1 cellular context compared by ENCODE assay signal in the genomic region with DNA sequence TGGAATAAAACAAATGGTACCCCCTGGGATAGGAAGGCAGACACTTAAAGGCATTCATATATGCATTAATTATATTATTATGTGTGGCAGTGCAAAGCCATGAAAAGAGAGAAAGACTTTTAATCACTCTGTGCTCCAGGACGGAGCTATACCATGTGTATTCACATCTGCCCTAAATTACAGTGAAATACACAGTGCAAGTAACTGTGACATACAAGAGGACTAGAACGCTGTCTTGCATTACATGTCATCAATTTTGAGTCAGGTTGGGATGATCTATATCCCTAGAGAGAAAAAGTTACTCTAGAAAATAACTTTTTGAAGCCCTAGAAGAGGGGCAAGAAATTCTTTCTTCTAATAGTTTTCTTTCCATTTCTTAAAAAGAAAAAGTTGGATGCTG.
TF ChIP-seq lines count a peak whose summit lies in the region.

No MANE protein-coding gene starts in this region.

TF ChIP-seq in GM12878, 131 proteins besides CTCF, POLR2A, EP300 and RAD21 (continued from another document):
- TF ChIP-seq, protein P1, sequence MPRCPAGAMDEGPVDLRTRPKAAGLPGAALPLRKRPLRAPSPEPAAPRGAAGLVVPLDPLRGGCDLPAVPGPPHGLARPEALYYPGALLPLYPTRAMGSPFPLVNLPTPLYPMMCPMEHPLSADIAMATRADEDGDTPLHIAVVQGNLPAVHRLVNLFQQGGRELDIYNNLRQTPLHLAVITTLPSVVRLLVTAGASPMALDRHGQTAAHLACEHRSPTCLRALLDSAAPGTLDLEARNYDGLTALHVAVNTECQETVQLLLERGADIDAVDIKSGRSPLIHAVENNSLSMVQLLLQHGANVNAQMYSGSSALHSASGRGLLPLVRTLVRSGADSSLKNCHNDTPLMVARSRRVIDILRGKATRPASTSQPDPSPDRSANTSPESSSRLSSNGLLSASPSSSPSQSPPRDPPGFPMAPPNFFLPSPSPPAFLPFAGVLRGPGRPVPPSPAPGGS (IDR thresholded peaks at IDR 0.05; ENCODE audit: borderline replicate concordance, insufficient read depth, low read depth, low read length, poor library complexity, severe bottlenecking) = no peak
- TF ChIP-seq, protein P2, sequence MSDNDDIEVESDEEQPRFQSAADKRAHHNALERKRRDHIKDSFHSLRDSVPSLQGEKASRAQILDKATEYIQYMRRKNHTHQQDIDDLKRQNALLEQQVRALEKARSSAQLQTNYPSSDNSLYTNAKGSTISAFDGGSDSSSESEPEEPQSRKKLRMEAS (IDR thresholded peaks at IDR 0.05; ENCODE audit: low read depth, low read length) = no peak
- TF ChIP-seq, protein P3, sequence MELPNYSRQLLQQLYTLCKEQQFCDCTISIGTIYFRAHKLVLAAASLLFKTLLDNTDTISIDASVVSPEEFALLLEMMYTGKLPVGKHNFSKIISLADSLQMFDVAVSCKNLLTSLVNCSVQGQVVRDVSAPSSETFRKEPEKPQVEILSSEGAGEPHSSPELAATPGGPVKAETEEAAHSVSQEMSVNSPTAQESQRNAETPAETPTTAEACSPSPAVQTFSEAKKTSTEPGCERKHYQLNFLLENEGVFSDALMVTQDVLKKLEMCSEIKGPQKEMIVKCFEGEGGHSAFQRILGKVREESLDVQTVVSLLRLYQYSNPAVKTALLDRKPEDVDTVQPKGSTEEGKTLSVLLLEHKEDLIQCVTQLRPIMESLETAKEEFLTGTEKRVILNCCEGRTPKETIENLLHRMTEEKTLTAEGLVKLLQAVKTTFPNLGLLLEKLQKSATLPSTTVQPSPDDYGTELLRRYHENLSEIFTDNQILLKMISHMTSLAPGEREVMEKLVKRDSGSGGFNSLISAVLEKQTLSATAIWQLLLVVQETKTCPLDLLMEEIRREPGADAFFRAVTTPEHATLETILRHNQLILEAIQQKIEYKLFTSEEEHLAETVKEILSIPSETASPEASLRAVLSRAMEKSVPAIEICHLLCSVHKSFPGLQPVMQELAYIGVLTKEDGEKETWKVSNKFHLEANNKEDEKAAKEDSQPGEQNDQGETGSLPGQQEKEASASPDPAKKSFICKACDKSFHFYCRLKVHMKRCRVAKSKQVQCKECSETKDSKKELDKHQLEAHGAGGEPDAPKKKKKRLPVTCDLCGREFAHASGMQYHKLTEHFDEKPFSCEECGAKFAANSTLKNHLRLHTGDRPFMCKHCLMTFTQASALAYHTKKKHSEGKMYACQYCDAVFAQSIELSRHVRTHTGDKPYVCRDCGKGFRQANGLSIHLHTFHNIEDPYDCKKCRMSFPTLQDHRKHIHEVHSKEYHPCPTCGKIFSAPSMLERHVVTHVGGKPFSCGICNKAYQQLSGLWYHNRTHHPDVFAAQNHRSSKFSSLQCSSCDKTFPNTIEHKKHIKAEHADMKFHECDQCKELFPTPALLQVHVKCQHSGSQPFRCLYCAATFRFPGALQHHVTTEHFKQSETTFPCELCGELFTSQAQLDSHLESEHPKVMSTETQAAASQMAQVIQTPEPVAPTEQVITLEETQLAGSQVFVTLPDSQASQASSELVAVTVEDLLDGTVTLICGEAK (IDR thresholded peaks at IDR 0.05; ENCODE audit: borderline replicate concordance) = no peak
- TF ChIP-seq CREB1 (IDR thresholded peaks at IDR 0.05; ENCODE audit: low read depth) (no peak), TCF12 (IDR thresholded peaks at IDR 0.05; ENCODE audit: low read depth, low read length) (no peak), CREM (IDR thresholded peaks at IDR 0.05; ENCODE audit: low read depth) (no peak), SUZ12 (IDR thresholded peaks at IDR 0.05; ENCODE audit: unreplicated experiment) (no peak), EZH2 (IDR thresholded peaks at IDR 0.05; ENCODE audit: borderline replicate concordance, control insufficient read depth, low read depth, low read length) (no peak), IKZF1 (conservative IDR thresholded peaks at IDR 0.05) (no peak), ETV6 (conservative IDR thresholded peaks at IDR 0.05 in 1 of 2, IDR thresholded peaks at IDR 0.05 in 1 of 2; ENCODE audit: borderline replicate concordance in 1 of 2, low read depth in 1 of 2) (no peak), NFIC (IDR thresholded peaks at IDR 0.05; ENCODE audit: low read depth, low read length) (no peak), TAF1 (IDR thresholded peaks at IDR 0.05; ENCODE audit: borderline replicate concordance, low read depth, low read length) (no peak), POLR2AphosphoS5 (IDR thresholded peaks at IDR 0.05; ENCODE audit: low read length) (no peak), EGR1 (IDR thresholded peaks at IDR 0.05; ENCODE audit: borderline replicate concordance in 1 of 2, low read depth in 2 of 2, low read length in 2 of 2) (no peak), YBX1 (IDR thresholded peaks at IDR 0.05) (no peak)
- TF ChIP-seq, protein P4, sequence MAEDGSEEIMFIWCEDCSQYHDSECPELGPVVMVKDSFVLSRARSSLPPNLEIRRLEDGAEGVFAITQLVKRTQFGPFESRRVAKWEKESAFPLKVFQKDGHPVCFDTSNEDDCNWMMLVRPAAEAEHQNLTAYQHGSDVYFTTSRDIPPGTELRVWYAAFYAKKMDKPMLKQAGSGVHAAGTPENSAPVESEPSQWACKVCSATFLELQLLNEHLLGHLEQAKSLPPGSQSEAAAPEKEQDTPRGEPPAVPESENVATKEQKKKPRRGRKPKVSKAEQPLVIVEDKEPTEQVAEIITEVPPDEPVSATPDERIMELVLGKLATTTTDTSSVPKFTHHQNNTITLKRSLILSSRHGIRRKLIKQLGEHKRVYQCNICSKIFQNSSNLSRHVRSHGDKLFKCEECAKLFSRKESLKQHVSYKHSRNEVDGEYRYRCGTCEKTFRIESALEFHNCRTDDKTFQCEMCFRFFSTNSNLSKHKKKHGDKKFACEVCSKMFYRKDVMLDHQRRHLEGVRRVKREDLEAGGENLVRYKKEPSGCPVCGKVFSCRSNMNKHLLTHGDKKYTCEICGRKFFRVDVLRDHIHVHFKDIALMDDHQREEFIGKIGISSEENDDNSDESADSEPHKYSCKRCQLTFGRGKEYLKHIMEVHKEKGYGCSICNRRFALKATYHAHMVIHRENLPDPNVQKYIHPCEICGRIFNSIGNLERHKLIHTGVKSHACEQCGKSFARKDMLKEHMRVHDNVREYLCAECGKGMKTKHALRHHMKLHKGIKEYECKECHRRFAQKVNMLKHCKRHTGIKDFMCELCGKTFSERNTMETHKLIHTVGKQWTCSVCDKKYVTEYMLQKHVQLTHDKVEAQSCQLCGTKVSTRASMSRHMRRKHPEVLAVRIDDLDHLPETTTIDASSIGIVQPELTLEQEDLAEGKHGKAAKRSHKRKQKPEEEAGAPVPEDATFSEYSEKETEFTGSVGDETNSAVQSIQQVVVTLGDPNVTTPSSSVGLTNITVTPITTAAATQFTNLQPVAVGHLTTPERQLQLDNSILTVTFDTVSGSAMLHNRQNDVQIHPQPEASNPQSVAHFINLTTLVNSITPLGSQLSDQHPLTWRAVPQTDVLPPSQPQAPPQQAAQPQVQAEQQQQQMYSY (CRISPR knock-in tag; IDR thresholded peaks at IDR 0.05) = no peak
- TF ChIP-seq, protein P5, sequence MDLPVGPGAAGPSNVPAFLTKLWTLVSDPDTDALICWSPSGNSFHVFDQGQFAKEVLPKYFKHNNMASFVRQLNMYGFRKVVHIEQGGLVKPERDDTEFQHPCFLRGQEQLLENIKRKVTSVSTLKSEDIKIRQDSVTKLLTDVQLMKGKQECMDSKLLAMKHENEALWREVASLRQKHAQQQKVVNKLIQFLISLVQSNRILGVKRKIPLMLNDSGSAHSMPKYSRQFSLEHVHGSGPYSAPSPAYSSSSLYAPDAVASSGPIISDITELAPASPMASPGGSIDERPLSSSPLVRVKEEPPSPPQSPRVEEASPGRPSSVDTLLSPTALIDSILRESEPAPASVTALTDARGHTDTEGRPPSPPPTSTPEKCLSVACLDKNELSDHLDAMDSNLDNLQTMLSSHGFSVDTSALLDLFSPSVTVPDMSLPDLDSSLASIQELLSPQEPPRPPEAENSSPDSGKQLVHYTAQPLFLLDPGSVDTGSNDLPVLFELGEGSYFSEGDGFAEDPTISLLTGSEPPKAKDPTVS (IDR thresholded peaks at IDR 0.05; ENCODE audit: low read depth, low read length) = no peak
- TF ChIP-seq, protein P6, sequence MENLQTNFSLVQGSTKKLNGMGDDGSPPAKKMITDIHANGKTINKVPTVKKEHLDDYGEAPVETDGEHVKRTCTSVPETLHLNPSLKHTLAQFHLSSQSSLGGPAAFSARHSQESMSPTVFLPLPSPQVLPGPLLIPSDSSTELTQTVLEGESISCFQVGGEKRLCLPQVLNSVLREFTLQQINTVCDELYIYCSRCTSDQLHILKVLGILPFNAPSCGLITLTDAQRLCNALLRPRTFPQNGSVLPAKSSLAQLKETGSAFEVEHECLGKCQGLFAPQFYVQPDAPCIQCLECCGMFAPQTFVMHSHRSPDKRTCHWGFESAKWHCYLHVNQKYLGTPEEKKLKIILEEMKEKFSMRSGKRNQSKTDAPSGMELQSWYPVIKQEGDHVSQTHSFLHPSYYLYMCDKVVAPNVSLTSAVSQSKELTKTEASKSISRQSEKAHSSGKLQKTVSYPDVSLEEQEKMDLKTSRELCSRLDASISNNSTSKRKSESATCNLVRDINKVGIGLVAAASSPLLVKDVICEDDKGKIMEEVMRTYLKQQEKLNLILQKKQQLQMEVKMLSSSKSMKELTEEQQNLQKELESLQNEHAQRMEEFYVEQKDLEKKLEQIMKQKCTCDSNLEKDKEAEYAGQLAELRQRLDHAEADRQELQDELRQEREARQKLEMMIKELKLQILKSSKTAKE (IDR thresholded peaks at IDR 0.05; ENCODE audit: low read depth, poor library complexity, severe bottlenecking) = no peak
